Comparison of ENCODE assay signal across 12 cellular contexts in genomic region chr12:52280796-52281560, GRCh38. TPM values are rescaled to one million over a fixed set of nuclear protein-coding genes. Genes with fewer than 3 reads are reported as not detected.
DNase-seq lines count a peak whose midpoint lies in the region; ATAC-seq lines count a peak whose summit lies in the region.
"Had no signal": no experiment of that assay in that cellular context is flagged by ENCODE, and none has a peak within 500 bp of the region (broad histone marks: within the 10 kb centered on the region; RNA-seq: fewer than 3 reads in every experiment).

No MANE protein-coding gene starts in this region.

- H3K14ac ChIP-seq in mesenchymal stem cell (ENCODE audit: low read length in 2 of 2) = no peak overlapping the region

- H3K36me3 Mint-ChIP-seq in activated naive CD4-positive, alpha-beta T cell treated with anti-CD3 and anti-CD28 coated beads, Interleukin-2, amount 10 ng/mL, durations not matched to agents 7 days and 5 days = no peaks in the 10 kb centered on the region
- H3K36me3 Mint-ChIP-seq: naive B cell had no signal

- H3K27ac ChIP-seq in mesenchymal stem cell (ENCODE audit: low read length, poor library complexity, severe bottlenecking) = peak overlapping the region; percentile 80

- peaks cover 29% of the 10 kb centered on the region for H3K4me1 ChIP-seq in mesenchymal stem cell (ENCODE audit: control insufficient read depth, insufficient read depth, low read depth, low read length)

- H3K9me3 Mint-ChIP-seq in activated naive CD4-positive, alpha-beta T cell treated with anti-CD3 and anti-CD28 coated beads, Interleukin-2, amount 10 ng/mL, durations not matched to agents 7 days and 5 days = no peaks in the 10 kb centered on the region
- H3K9me3 Mint-ChIP-seq: naive B cell had no signal

- H2AK5ac ChIP-seq in mesenchymal stem cell (ENCODE audit: low read length, severe bottlenecking) = peak overlapping the region; percentile 99

- H2BK12ac ChIP-seq in mesenchymal stem cell (ENCODE audit: low read length in 2 of 2) = peak overlapping the region in 1 of 2 experiments; percentile 18

- H3K4me3 Mint-ChIP-seq in activated naive CD4-positive, alpha-beta T cell treated with anti-CD3 and anti-CD28 coated beads, Interleukin-2, amount 10 ng/mL, durations not matched to agents 7 days and 5 days = no peak overlapping the region
- H3K4me3 Mint-ChIP-seq: naive B cell had no signal

- peak overlapping the region; percentile 19 for H4K8ac ChIP-seq in mesenchymal stem cell (ENCODE audit: low read length)

- peaks cover 9% of the 10 kb centered on the region for H3K4me1 Mint-ChIP-seq in activated naive CD4-positive, alpha-beta T cell treated with anti-CD3 and anti-CD28 coated beads, Interleukin-2, amount 10 ng/mL, durations not matched to agents 7 days and 5 days

- peak overlapping the region in 1 of 2 experiments; percentile 57 for H3K18ac ChIP-seq in mesenchymal stem cell (ENCODE audit: low read depth in 1 of 2, low read length in 2 of 2)

- CTCF ChIA-PET in activated naive CD4-positive, alpha-beta T cell treated with anti-CD3 and anti-CD28 coated beads, Interleukin-2, amount 10 ng/mL, durations not matched to agents 7 days and 5 days (lab: Charles Lee) = interaction anchor here (0.9 to 7.1 kb wide), 7 partner anchors 17 to 108 kb away, joined by 3 to 89 read pairs (median 3); no protein-coding TSS in a partner anchor

- peaks cover 0 to 23% of the 10 kb centered on the region in 2 experiments for H3K27me3 ChIP-seq in mesenchymal stem cell (ENCODE audit: control insufficient read depth in 1 of 2, insufficient read depth in 1 of 2, low read length in 2 of 2)

- peaks cover 62% of the 10 kb centered on the region for H3K27me3 Mint-ChIP-seq in activated naive CD4-positive, alpha-beta T cell treated with anti-CD3 and anti-CD28 coated beads, Interleukin-2, amount 10 ng/mL, durations not matched to agents 7 days and 5 days

- H3K4me3 ChIP-seq in mesenchymal stem cell (ENCODE audit: insufficient read depth in 1 of 2, low read depth in 1 of 2, low read length in 2 of 2) = peak overlapping the region in 1 of 2 experiments; percentile 10

- H3K36me3 ChIP-seq in mesenchymal stem cell (ENCODE audit: control insufficient read depth in 1 of 2, insufficient read depth in 2 of 2, low read depth in 1 of 2, low read length in 2 of 2) = no peaks in the 10 kb centered on the region

- no peaks in the 10 kb centered on the region for H3K9me3 ChIP-seq in mesenchymal stem cell (ENCODE audit: control insufficient read depth, low read length)

- peak overlapping the region; percentile 87 for H3K9ac ChIP-seq in mesenchymal stem cell (ENCODE audit: low read length)

- H2BK5ac ChIP-seq in mesenchymal stem cell (ENCODE audit: low read depth, low read length, poor library complexity, severe bottlenecking) = peak overlapping the region; percentile 15

- H3K4me2 ChIP-seq in mesenchymal stem cell (ENCODE audit: low read length, poor library complexity, severe bottlenecking) = no peak overlapping the region

- H3K79me1 ChIP-seq in mesenchymal stem cell (replicated peaks; ENCODE audit: low read length, poor library complexity, severe bottlenecking) = no peaks in the 10 kb centered on the region

- H3K23ac ChIP-seq in mesenchymal stem cell (ENCODE audit: low read length in 2 of 2) = no peak overlapping the region

- no peak overlapping the region for H2BK15ac ChIP-seq in mesenchymal stem cell (ENCODE audit: low read depth, poor library complexity, severe bottlenecking)

- H3K4ac ChIP-seq in mesenchymal stem cell (ENCODE audit: low read depth in 1 of 2, low read length in 2 of 2) = no peak overlapping the region

- WGBS in mesenchymal stem cell = 38% methylated on average over 4 of the region's 4 CpGs

- no peak overlapping the region for H2BK120ac ChIP-seq in mesenchymal stem cell (ENCODE audit: low read depth, low read length)

- no peak overlapping the region for H2AFZ ChIP-seq in mesenchymal stem cell (ENCODE audit: low read depth, low read length)

- H4K91ac ChIP-seq in mesenchymal stem cell (ENCODE audit: low read length) = peak overlapping the region; percentile 59

- no peak for ATAC-seq in HG02973 (IDR thresholded peaks at IDR 0.05; ENCODE audit: unreplicated experiment)
- no peak for ATAC-seq in HG03432 (IDR thresholded peaks at IDR 0.05; ENCODE audit: unreplicated experiment)
- no peak for ATAC-seq in GM19463 (IDR thresholded peaks at IDR 0.05; ENCODE audit: unreplicated experiment)

- DNase-seq in activated naive CD4-positive, alpha-beta T cell treated with anti-CD3 and anti-CD28 coated beads, Interleukin-2, amount 10 ng/mL, durations not matched to agents 7 days and 5 days = peak; percentile 13
- no peak for DNase-seq in activated naive CD4-positive, alpha-beta T cell treated with anti-CD3 and anti-CD28 coated beads, Interleukin-2, amount 50 U/mL, for 16 hours
- peak; percentile 10 for DNase-seq in dermis blood vessel endothelial cell
- DNase-seq in mesenchymal stem cell = peak; percentile 94
- no peak for DNase-seq in NCI-H510A (lab: John Stamatoyannopoulos, UW)
- DNase-seq: C1 segment of cervical spinal cord, naive B cell, NCI-H526 had no signal

- no peak overlapping the region for H3K27ac Mint-ChIP-seq in activated naive CD4-positive, alpha-beta T cell treated with anti-CD3 and anti-CD28 coated beads, Interleukin-2, amount 10 ng/mL, durations not matched to agents 7 days and 5 days

RNA-seq across cellular contexts. Expression of gene KRT86, which starts 6.5 kb away (rescaled TPM):
- not detected in 2 replicates for total RNA-seq in dermis blood vessel endothelial cell
- polyA plus RNA-seq in mesenchymal stem cell (2013, experiment 1 of 2) = 0.01 TPM
- not detected for polyA plus RNA-seq in mesenchymal stem cell (2013, experiment 2 of 2)

RNA-seq across cellular contexts. Expression of gene KRT81, which starts 10.4 kb away (rescaled TPM):
- total RNA-seq in dermis blood vessel endothelial cell = 0.05 TPM in 1 of 2 replicates, not detected in the other
- polyA plus RNA-seq in mesenchymal stem cell (2013, experiment 1 of 2) = not detected
- not detected for polyA plus RNA-seq in mesenchymal stem cell (2013, experiment 2 of 2)
- total RNA-seq: subcutaneous adipose tissue had no signal

RNA-seq across cellular contexts. Expression of gene KRT83, which starts 40.2 kb away (rescaled TPM):
- not detected in 2 replicates for total RNA-seq in dermis blood vessel endothelial cell
- not detected for polyA plus RNA-seq in mesenchymal stem cell (2013, experiment 1 of 2)
- polyA plus RNA-seq in mesenchymal stem cell (2013, experiment 2 of 2) = not detected
- total RNA-seq: subcutaneous adipose tissue had no signal

RNA-seq across cellular contexts. Expression of gene KRT7, which starts 47.9 kb away (rescaled TPM):
- total RNA-seq in dermis blood vessel endothelial cell = 19.2 and 53.6 TPM in 2 replicates
- 5.1 TPM for polyA plus RNA-seq in mesenchymal stem cell (2013, experiment 1 of 2)
- polyA plus RNA-seq in mesenchymal stem cell (2013, experiment 2 of 2) = 5.7 TPM

Comparison
In these comparisons a context has a peak if more than half of its experiments do, and no peak if none do; other contexts are left out.
1. DNase-seq: peak in activated naive CD4-positive, alpha-beta T cell treated with anti-CD3 and anti-CD28 coated beads, Interleukin-2, amount 10 ng/mL, durations not matched to agents 7 days and 5 days (single experiment), dermis blood vessel endothelial cell (single experiment) and mesenchymal stem cell (single experiment); none in activated naive CD4-positive, alpha-beta T cell treated with anti-CD3 and anti-CD28 coated beads, Interleukin-2, amount 50 U/mL, for 16 hours (single experiment) and NCI-H510A (single experiment).